Comparison of ENCODE assay signal across 8 cellular contexts in genomic region chr19:58560007-58560887, GRCh38. TPM values are rescaled to one million over a fixed set of nuclear protein-coding genes. Genes with fewer than 3 reads are reported as not detected.
DNase-seq lines count a peak whose midpoint lies in the region; ATAC-seq, FAIRE-seq and TF ChIP-seq lines count a peak whose summit lies in the region.

No MANE protein-coding gene starts in this region.

- TF ChIP-seq RAD21 in A549 (conservative IDR thresholded peaks at IDR 0.05 in 1 of 2, IDR thresholded peaks at IDR 0.05 in 1 of 2): no peak

- CTCF ChIA-PET in A549 (lab: Yijun Ruan, JAX): interaction anchor here (1.2 to 4.0 kb wide), 3 partner anchors 11 to 46 kb away, joined by 3 to 28 read pairs (median 7); partner anchors contain the start of gene ZBTB45

- intact Hi-C loops in posterior vena cava (cut with DNase I): no loop called here

- H3K27ac ChIP-seq in A549 (peak overlapping the region; percentile 95 to 99), HUES64 (ENCODE audit: low read depth, low read length) (peak overlapping the region; percentile 100; the same call in 1 of the 2 replicates), caudate nucleus (ENCODE audit: low read depth, low read length) (peak overlapping the region; percentile 100), muscle layer of colon (ENCODE audit: low read depth, low read length) (peak overlapping the region; percentile 93)

- WGBS in A549 (ENCODE audit: missing lambda C conversion rate): 83% methylated on average over 8 of the region's 8 CpGs
- WGBS in HUES64: 89% methylated on average over 8 of the region's 8 CpGs

- TF ChIP-seq EP300 in A549 (IDR thresholded peaks at IDR 0.05): no peak

- ATAC-seq in A549 (no peak), HG02759 (IDR thresholded peaks at IDR 0.05; ENCODE audit: unreplicated experiment) (no peak)

- H3K27me3 ChIP-seq in HUES64 (ENCODE audit: insufficient read depth, low read length) (peaks cover 30% of the 10 kb centered on the region), muscle layer of colon (ENCODE audit: control insufficient read depth in 1 of 2, insufficient read depth in 2 of 2, low read length in 2 of 2) (no peaks in the 10 kb centered on the region)

- no peak for TF ChIP-seq CTCF in A549 (IDR thresholded peaks at IDR 0.05)

- peak overlapping the region; percentile 78 for H3K4me3 ChIP-seq in A549
- H3K4me3 ChIP-seq in HUES64 (ENCODE audit: low read length): peak overlapping the region; percentile 66
- peak overlapping the region; percentile 38 to 95 for H3K4me3 ChIP-seq in muscle layer of colon (ENCODE audit: low read depth in 1 of 2, low read length in 2 of 2)

- no peak for DNase-seq in A549 (ENCODE audit: low read depth in 1 of 2, low spot score in 1 of 2)
- no peak for DNase-seq in caudate nucleus (lab: John Stamatoyannopoulos, UW)
- no peak for DNase-seq in DMS53 (lab: John Stamatoyannopoulos, UW)
- no peak for DNase-seq in posterior vena cava (ENCODE audit: low spot score)
- no peak for DNase-seq in 8988T

- TF ChIP-seq POLR2A in A549 (IDR thresholded peaks at IDR 0.05; ENCODE audit: low read length): peak; percentile 25; the same call in 1 of the 2 replicates

- H3K36me3 ChIP-seq in HUES64 (ENCODE audit: insufficient read depth, low read length): peaks cover 11% of the 10 kb centered on the region
- peaks cover 12% of the 10 kb centered on the region for H3K36me3 ChIP-seq in muscle layer of colon (ENCODE audit: insufficient read depth, low read length)

- FAIRE-seq in A549 (lab: Jason Lieb, UNC): no peak

- H3K9me3 ChIP-seq in A549: no peaks in the 10 kb centered on the region
- no peaks in the 10 kb centered on the region for H3K9me3 ChIP-seq in HUES64 (ENCODE audit: insufficient read depth, low read depth, low read length)
- no peaks in the 10 kb centered on the region for H3K9me3 ChIP-seq in muscle layer of colon (ENCODE audit: low read length)

- H3K9ac ChIP-seq in HUES64 (ENCODE audit: low read depth, low read length): peak overlapping the region; percentile 99
- H3K9ac ChIP-seq in muscle layer of colon (ENCODE audit: low read length): no peak overlapping the region

- POLR2A ChIA-PET in A549 (lab: Yijun Ruan, JAX): interaction anchor here (1.0 to 2.9 kb wide), 11 partner anchors 8 to 198 kb away, joined by 3 to 37 read pairs (median 6); partner anchors contain the start of genes MZF1, TRIM28, ZBTB45 and ZNF497

- peak overlapping the region; percentile 94 for H3K4me2 ChIP-seq in A549

- H3K4me1 ChIP-seq in A549 (peaks cover 32% of the 10 kb centered on the region), HUES64 (ENCODE audit: insufficient read depth, low read length) (no peaks in the 10 kb centered on the region), muscle layer of colon (ENCODE audit: insufficient read depth, low read length) (peaks cover 57% of the 10 kb centered on the region)

TF ChIP-seq in A549, 52 proteins besides CTCF, POLR2A, EP300 and RAD21:
- no peak for TF ChIP-seq HES2 (IDR thresholded peaks at IDR 0.05)

RNA-seq across cellular contexts. Expression of gene UBE2M, which starts 1.8 kb away (rescaled TPM):
- polyA plus RNA-seq in A549 (2011; rRNA removed) (185 and 190 TPM in 2 replicates), A549 (2017; fragmentation: RNase III; extraction: RNeasy Plus Mini Kit Qiagen cat#74134 plus additional on column Dnase treatment) (135 to 139 TPM (median 137 TPM) in 3 replicates)
- 137 and 162 TPM in 2 replicates for polyA plus RNA-seq in A549 (2012; cell fraction: cytosol; rRNA removed)
- polyA plus RNA-seq in A549 (2012; cell fraction: nucleus; rRNA removed): 124 and 127 TPM in 2 replicates
- 210 and 218 TPM in 2 replicates for polyA minus RNA-seq in A549 (2011; rRNA and poly(A)+ RNA removed)
- polyA plus RNA-seq in HUES64 (2013, experiment 1 of 2): 89.2 TPM
- 96.9 TPM for polyA plus RNA-seq in HUES64 (2013, experiment 2 of 2)
- 10 to 100 TPM; 53.3 to 60.0 TPM for total RNA-seq in posterior vena cava

RNA-seq across cellular contexts. Expression of gene CHMP2A, which starts 5.3 kb away (rescaled TPM):
- polyA plus RNA-seq in A549 (2011; rRNA removed) (223 and 280 TPM in 2 replicates), A549 (2017; fragmentation: RNase III; extraction: RNeasy Plus Mini Kit Qiagen cat#74134 plus additional on column Dnase treatment) (192 to 227 TPM (median 198 TPM) in 3 replicates)
- 234 and 296 TPM in 2 replicates for polyA plus RNA-seq in A549 (2012; cell fraction: cytosol; rRNA removed)
- 118 and 141 TPM in 2 replicates for polyA plus RNA-seq in A549 (2012; cell fraction: nucleus; rRNA removed)
- 198 and 245 TPM in 2 replicates for polyA minus RNA-seq in A549 (2011; rRNA and poly(A)+ RNA removed)
- polyA plus RNA-seq in HUES64 (2013, experiment 1 of 2): 60.7 TPM
- polyA plus RNA-seq in HUES64 (2013, experiment 2 of 2): 80.1 TPM
- 100 to 1,000 TPM in 1 of 2 donors, 10 to 100 TPM in 1; 96.9 to 103 TPM for total RNA-seq in posterior vena cava

RNA-seq across cellular contexts. Expression of gene MZF1, which starts 12.9 kb away (rescaled TPM):
- polyA plus RNA-seq in A549 (2011; rRNA removed) (19.5 and 20.3 TPM in 2 replicates), A549 (2017; fragmentation: RNase III; extraction: RNeasy Plus Mini Kit Qiagen cat#74134 plus additional on column Dnase treatment) (19.1 to 21.7 TPM (median 20.3 TPM) in 3 replicates)
- 26.2 and 35.9 TPM in 2 replicates for polyA plus RNA-seq in A549 (2012; cell fraction: cytosol; rRNA removed)
- polyA plus RNA-seq in A549 (2012; cell fraction: nucleus; rRNA removed): 246 and 401 TPM in 2 replicates
- polyA minus RNA-seq in A549 (2011; rRNA and poly(A)+ RNA removed): 18.7 and 18.9 TPM in 2 replicates
- polyA plus RNA-seq in HUES64 (2013, experiment 1 of 2): 9.8 TPM
- 8.4 TPM for polyA plus RNA-seq in HUES64 (2013, experiment 2 of 2)
- total RNA-seq in posterior vena cava: 10 to 100 TPM; 10.0 to 14.0 TPM

RNA-seq across cellular contexts. Expression of gene TRIM28, which starts 16.4 kb away (rescaled TPM):
- polyA plus RNA-seq in A549 (2011; rRNA removed) (576 and 735 TPM in 2 replicates), A549 (2017; fragmentation: RNase III; extraction: RNeasy Plus Mini Kit Qiagen cat#74134 plus additional on column Dnase treatment) (656 to 743 TPM (median 666 TPM) in 3 replicates)
- polyA plus RNA-seq in A549 (2012; cell fraction: cytosol; rRNA removed): 1,530 and 1,851 TPM in 2 replicates
- 2,680 and 4,180 TPM in 2 replicates for polyA plus RNA-seq in A549 (2012; cell fraction: nucleus; rRNA removed)
- polyA minus RNA-seq in A549 (2011; rRNA and poly(A)+ RNA removed): 1,927 and 2,378 TPM in 2 replicates
- 815 TPM for polyA plus RNA-seq in HUES64 (2013, experiment 1 of 2)
- 757 TPM for polyA plus RNA-seq in HUES64 (2013, experiment 2 of 2)
- total RNA-seq in posterior vena cava: 100 to 1,000 TPM; 159 to 168 TPM

RNA-seq across cellular contexts. Expression of gene ZBTB45, which starts 40.6 kb away (rescaled TPM):
- polyA plus RNA-seq in A549 (2011; rRNA removed): 6.2 and 6.4 TPM in 2 replicates
- 14.2 and 19.4 TPM in 2 replicates for polyA plus RNA-seq in A549 (2012; cell fraction: cytosol; rRNA removed)
- polyA plus RNA-seq in A549 (2012; cell fraction: nucleus; rRNA removed): 28.8 and 41.9 TPM in 2 replicates
- polyA plus RNA-seq in A549 (2017; fragmentation: RNase III; extraction: RNeasy Plus Mini Kit Qiagen cat#74134 plus additional on column Dnase treatment): 11.8 to 14.3 TPM (median 13.4 TPM) in 3 replicates
- polyA minus RNA-seq in A549 (2011; rRNA and poly(A)+ RNA removed): 4.7 and 7.5 TPM in 2 replicates
- polyA plus RNA-seq in HUES64 (2013, experiment 1 of 2): 15.2 TPM
- 17.4 TPM for polyA plus RNA-seq in HUES64 (2013, experiment 2 of 2)
- 10 to 100 TPM; 11.8 to 12.1 TPM for total RNA-seq in posterior vena cava
